Comparison of ENCODE assay signal across 8 cellular contexts in the genomic region with DNA sequence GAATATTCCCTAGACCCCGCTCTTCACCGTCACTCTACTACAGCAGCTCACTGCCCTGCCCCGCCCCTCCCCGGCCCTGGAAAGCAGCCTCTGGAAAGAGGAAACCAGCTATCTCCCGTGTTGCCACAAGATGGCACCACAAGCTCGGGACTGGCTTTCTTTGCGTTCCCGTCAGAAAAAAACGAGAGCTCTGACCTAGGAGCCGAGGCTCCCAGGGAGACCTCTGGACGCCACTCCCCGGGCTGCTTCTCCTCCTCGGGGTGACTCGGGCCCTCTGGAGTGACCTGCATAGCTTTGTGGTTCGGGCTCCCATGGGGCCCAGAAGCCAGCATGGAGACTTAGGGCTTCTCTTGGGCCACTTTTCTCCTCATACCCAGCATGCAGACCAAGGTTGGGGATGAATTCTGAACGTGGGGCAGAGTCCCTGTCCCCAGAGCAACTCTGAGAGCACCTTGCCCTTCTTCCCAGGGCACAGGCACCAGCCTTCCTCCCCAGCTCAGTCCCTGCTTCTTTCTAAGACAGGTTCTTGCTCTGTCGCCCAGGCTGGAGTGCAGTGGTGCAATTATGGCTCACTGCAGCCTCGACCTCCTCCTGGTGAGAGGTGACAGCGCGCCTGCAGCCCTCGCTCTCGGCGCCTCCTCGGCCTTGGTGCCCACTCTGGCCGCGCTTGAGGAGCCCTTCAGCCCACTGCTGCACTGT. TPM values are rescaled to one million over a fixed set of nuclear protein-coding genes. Genes with fewer than 3 reads are reported as not detected.
DNase-seq lines count a peak whose midpoint lies in the region; ATAC-seq and TF ChIP-seq lines count a peak whose summit lies in the region.

No MANE protein-coding gene starts in this region.

- CTCF ChIA-PET in AG04450 (lab: Charles Lee) (interaction anchor here (0.5 to 7.3 kb wide), 56 partner anchors 9 to 741 kb away, joined by 3 to 163 read pairs (median 5); a partner anchor contains a TSS), WTC11 (lab: Charles Lee) (interaction anchor here (0.6 to 5.4 kb wide), 76 partner anchors 9 to 1302 kb away, joined by 3 to 290 read pairs (median 5); a partner anchor contains a TSS)

- no peaks in the 10 kb centered on the region for H3K36me3 Mint-ChIP-seq in WTC11

- H3K27me3 ChIP-seq in AG04450 (ENCODE audit: control insufficient read depth, insufficient read depth, low read length) (no peaks in the 10 kb centered on the region), breast epithelium (no peaks in the 10 kb centered on the region)

- H3K27me3 Mint-ChIP-seq in WTC11 (ENCODE audit: low read depth) = peaks cover 15% of the 10 kb centered on the region

- POLR2A ChIA-PET in AG04450 (lab: Yijun Ruan, JAX) (interaction anchor here (0.6 to 1.1 kb wide), 3 partner anchors 21 to 64 kb away, joined by 3 to 10 read pairs (median 7); a partner anchor contains a TSS), WTC11 (lab: Charles Lee) (interaction anchor here (0.5 to 0.6 kb wide), 2 partner anchors 63 to 147 kb away, joined by 3 to 7 read pairs; no protein-coding TSS in a partner anchor)

- intact Hi-C loops in breast epithelium (cut with DNase I; ENCODE audit: low total_unique reads) = no loop called here

- H3K27ac Mint-ChIP-seq in WTC11 = no peak overlapping the region

- peaks cover 7% of the 10 kb centered on the region for H3K9me3 Mint-ChIP-seq in WTC11

- peaks cover 3% of the 10 kb centered on the region; the same call in 1 of the 2 replicates for H3K9me3 ChIP-seq in AG04450 (ENCODE audit: control insufficient read depth, insufficient read depth, low read length)
- no peaks in the 10 kb centered on the region for H3K9me3 ChIP-seq in breast epithelium

- H3K4me3 ChIP-seq in AG04450 (ENCODE audit: low read depth, low read length) (peak overlapping the region; percentile 29; the same call in 1 of the 2 replicates), breast epithelium (peak overlapping the region in 2 of 3 donors; percentile 26 to 52)

- TF ChIP-seq POLR2A in breast epithelium (IDR thresholded peaks at IDR 0.05) = no peak

- peaks cover 13% of the 10 kb centered on the region for H3K4me1 Mint-ChIP-seq in WTC11

- no peak overlapping the region for H3K27ac ChIP-seq in AG04450 (ENCODE audit: low read depth, low read length)
- H3K27ac ChIP-seq in breast epithelium = no peak overlapping the region

- DNase-seq in AG04450 (ENCODE audit: low read depth, low spot score) = peak; percentile 51
- peak; percentile 80 for DNase-seq in NCI-H2171 treated with DMSO at 0.1 percent for 48 hours (lab: John Stamatoyannopoulos, UW)
- DNase-seq in WTC11 (ENCODE audit: low spot score) = peak; percentile 90
- DNase-seq in breast epithelium (ENCODE audit: low spot score in 2 of 2) = peak; percentile 74 to 82
- DNase-seq in islet precursor cell = peak; percentile 93
- peak; percentile 55 to 67 for DNase-seq in stimulated activated CD4-positive, alpha-beta T cell treated with anti-CD3 and anti-CD28 coated beads, Interleukin-15, amount 100 ng/mL, for 1 hour (ENCODE audit: low read depth in 1 of 2, low spot score in 1 of 2)

- no peaks in the 10 kb centered on the region for H3K4me1 ChIP-seq in breast epithelium

- no peaks in the 10 kb centered on the region for H3K36me3 ChIP-seq in breast epithelium

- ATAC-seq in GM21825 (IDR thresholded peaks at IDR 0.05; ENCODE audit: unreplicated experiment) = peak; percentile 61
- ATAC-seq in WTC11 = peak; percentile 93
- ATAC-seq in HG02571 (IDR thresholded peaks at IDR 0.05; ENCODE audit: unreplicated experiment) = no peak

- TF ChIP-seq CTCF in AG04450 (IDR thresholded peaks at IDR 0.05; ENCODE audit: low read depth, low read length) = peak; percentile 92
- TF ChIP-seq CTCF in WTC11 (IDR thresholded peaks at IDR 0.05) = peak; percentile 31; the same call in 1 of the 2 replicates
- TF ChIP-seq CTCF in breast epithelium (IDR thresholded peaks at IDR 0.05) = peak; percentile 82 to 93 (median 86)

- peak overlapping the region; percentile 48 for H3K4me3 Mint-ChIP-seq in WTC11

TF ChIP-seq in WTC11, 78 proteins besides CTCF, POLR2A, EP300 and RAD21 (continues in another document):
- no peak for TF ChIP-seq NFE2L1 (CRISPR knock-in tag; IDR thresholded peaks at IDR 0.05)
- TF ChIP-seq, protein P1, sequence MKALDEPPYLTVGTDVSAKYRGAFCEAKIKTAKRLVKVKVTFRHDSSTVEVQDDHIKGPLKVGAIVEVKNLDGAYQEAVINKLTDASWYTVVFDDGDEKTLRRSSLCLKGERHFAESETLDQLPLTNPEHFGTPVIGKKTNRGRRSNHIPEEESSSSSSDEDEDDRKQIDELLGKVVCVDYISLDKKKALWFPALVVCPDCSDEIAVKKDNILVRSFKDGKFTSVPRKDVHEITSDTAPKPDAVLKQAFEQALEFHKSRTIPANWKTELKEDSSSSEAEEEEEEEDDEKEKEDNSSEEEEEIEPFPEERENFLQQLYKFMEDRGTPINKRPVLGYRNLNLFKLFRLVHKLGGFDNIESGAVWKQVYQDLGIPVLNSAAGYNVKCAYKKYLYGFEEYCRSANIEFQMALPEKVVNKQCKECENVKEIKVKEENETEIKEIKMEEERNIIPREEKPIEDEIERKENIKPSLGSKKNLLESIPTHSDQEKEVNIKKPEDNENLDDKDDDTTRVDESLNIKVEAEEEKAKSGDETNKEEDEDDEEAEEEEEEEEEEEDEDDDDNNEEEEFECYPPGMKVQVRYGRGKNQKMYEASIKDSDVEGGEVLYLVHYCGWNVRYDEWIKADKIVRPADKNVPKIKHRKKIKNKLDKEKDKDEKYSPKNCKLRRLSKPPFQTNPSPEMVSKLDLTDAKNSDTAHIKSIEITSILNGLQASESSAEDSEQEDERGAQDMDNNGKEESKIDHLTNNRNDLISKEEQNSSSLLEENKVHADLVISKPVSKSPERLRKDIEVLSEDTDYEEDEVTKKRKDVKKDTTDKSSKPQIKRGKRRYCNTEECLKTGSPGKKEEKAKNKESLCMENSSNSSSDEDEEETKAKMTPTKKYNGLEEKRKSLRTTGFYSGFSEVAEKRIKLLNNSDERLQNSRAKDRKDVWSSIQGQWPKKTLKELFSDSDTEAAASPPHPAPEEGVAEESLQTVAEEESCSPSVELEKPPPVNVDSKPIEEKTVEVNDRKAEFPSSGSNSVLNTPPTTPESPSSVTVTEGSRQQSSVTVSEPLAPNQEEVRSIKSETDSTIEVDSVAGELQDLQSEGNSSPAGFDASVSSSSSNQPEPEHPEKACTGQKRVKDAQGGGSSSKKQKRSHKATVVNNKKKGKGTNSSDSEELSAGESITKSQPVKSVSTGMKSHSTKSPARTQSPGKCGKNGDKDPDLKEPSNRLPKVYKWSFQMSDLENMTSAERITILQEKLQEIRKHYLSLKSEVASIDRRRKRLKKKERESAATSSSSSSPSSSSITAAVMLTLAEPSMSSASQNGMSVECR (CRISPR knock-in tag; IDR thresholded peaks at IDR 0.05; ENCODE audit: borderline replicate concordance) = no peak
- peak; percentile 11; the same call in 1 of the 2 replicates for TF ChIP-seq ZNF423 (CRISPR knock-in tag; IDR thresholded peaks at IDR 0.05)
- TF ChIP-seq, protein P2, sequence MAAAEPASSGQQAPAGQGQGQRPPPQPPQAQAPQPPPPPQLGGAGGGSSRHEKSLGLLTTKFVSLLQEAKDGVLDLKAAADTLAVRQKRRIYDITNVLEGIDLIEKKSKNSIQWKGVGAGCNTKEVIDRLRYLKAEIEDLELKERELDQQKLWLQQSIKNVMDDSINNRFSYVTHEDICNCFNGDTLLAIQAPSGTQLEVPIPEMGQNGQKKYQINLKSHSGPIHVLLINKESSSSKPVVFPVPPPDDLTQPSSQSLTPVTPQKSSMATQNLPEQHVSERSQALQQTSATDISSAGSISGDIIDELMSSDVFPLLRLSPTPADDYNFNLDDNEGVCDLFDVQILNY (CRISPR knock-in tag; IDR thresholded peaks at IDR 0.05) = no peak
- TF ChIP-seq ZNF121 (CRISPR knock-in tag; IDR thresholded peaks at IDR 0.05) = 0 out of 2 replicates have a peak, but pooled peaks have one; percentile 49
- TF ChIP-seq, protein P3, sequence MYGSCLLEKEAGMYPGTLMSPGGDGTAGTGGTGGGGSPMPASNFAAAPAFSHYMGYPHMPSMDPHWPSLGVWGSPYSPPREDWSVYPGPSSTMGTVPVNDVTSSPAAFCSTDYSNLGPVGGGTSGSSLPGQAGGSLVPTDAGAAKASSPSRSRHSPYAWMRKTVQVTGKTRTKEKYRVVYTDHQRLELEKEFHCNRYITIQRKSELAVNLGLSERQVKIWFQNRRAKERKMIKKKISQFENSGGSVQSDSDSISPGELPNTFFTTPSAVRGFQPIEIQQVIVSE (CRISPR knock-in tag; IDR thresholded peaks at IDR 0.05; ENCODE audit: borderline replicate concordance) = no peak
- TF ChIP-seq, protein P4, sequence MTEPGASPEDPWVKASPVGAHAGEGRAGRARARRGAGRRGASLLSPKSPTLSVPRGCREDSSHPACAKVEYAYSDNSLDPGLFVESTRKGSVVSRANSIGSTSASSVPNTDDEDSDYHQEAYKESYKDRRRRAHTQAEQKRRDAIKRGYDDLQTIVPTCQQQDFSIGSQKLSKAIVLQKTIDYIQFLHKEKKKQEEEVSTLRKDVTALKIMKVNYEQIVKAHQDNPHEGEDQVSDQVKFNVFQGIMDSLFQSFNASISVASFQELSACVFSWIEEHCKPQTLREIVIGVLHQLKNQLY (CRISPR knock-in tag; IDR thresholded peaks at IDR 0.05) = no peak

RNA-seq across cellular contexts. Expression of a gene that starts 19.0 kb away (rescaled TPM):
- polyA plus RNA-seq in AG04450 (2011; rRNA removed) = 7.3 and 10.0 TPM in 2 replicates
- polyA minus RNA-seq in AG04450 (2011; rRNA and poly(A)+ RNA removed) = 5.0 and 6.3 TPM in 2 replicates
- 5.0 to 5.5 TPM (median 5.4 TPM) in 3 replicates for total RNA-seq in WTC11 (2021)
- 10 to 100 TPM in 1 of 3 donors, 1 to 10 TPM in 2; 8.5 to 10.7 (median 9.7) TPM for total RNA-seq in breast epithelium

RNA-seq across cellular contexts. Expression of a gene that starts 21.4 kb away (rescaled TPM):
- 7.6 and 12.5 TPM in 2 replicates for polyA plus RNA-seq in AG04450 (2011; rRNA removed)
- polyA minus RNA-seq in AG04450 (2011; rRNA and poly(A)+ RNA removed) = 22.0 and 22.5 TPM in 2 replicates
- total RNA-seq in WTC11 (2021) (39.0 to 47.7 TPM (median 40.5 TPM) in 3 replicates), breast epithelium (100 to 1,000 TPM in 1 of 3 donors, 10 to 100 TPM in 2; 37.8 to 103 (median 49.8) TPM)

RNA-seq across cellular contexts. Expression of a gene that starts 46.9 kb away (rescaled TPM):
- polyA plus RNA-seq in AG04450 (2011; rRNA removed) = 114 and 206 TPM in 2 replicates
- polyA minus RNA-seq in AG04450 (2011; rRNA and poly(A)+ RNA removed) = 260 and 359 TPM in 2 replicates
- total RNA-seq in WTC11 (2021) (10.6 to 14.4 TPM (median 12.3 TPM) in 3 replicates), breast epithelium (10 to 100 TPM in 2 of 3 donors, 1 to 10 TPM in 1; 5.6 to 11.3 (median 10.8) TPM)

Comparison
In these comparisons a context has a peak if more than half of its experiments do, and no peak if none do; other contexts are left out.
1. CTCF ChIP-seq: peak in every context shown above with its lines; median percentile 92 in AG04450; 86 in breast epithelium; 31 in WTC11.